23 cellular contexts compared by ENCODE assay signal in the genomic region with DNA sequence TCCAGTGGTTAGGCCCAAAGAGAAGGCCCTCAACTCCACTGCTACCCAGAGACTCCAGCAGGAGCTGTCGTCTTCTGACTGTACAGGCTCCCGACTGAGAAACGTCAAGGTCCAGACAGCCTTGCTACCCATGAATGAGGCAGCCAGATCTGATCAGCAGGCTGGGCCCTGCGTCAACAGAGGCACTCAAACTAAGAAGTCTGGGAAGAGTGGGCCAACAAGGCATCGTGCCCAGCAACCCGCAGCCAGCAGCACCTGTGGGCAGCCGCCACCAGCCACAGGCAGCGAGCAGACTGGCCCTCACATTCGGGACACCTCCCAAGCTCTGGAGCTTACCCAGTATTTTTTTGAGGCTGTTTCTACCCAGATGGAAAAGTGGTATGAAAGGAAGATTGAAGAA. TPM values are rescaled to one million over a fixed set of nuclear protein-coding genes. Genes with fewer than 3 reads are reported as not detected.
DNase-seq lines count a peak whose midpoint lies in the region; ATAC-seq and TF ChIP-seq lines count a peak whose summit lies in the region.
"Had no signal": no experiment of that assay in that cellular context is flagged by ENCODE, and none has a peak within 500 bp of the region (broad histone marks: within the 10 kb centered on the region; RNA-seq: fewer than 3 reads in every experiment).

No MANE protein-coding gene starts in this region.

- ATAC-seq in left cardiac atrium, result peak; percentile 67 to 88
- ATAC-seq: Panc1 had no signal

- no peaks in the 10 kb centered on the region for H3K36me3 ChIP-seq in brain microvascular endothelial cell (replicated peaks)
- H3K36me3 ChIP-seq: SJCRH30 had no signal

- no peaks in the 10 kb centered on the region for H3K27me3 ChIP-seq in brain microvascular endothelial cell (replicated peaks)
- H3K27me3 ChIP-seq: SJCRH30 had no signal

- DNase-seq in GM13976 (ENCODE audit: low spot score) (peak; percentile 10), cerebellar cortex (ENCODE audit: low spot score) (peak; percentile 76), left cardiac atrium (peak; percentile 65), occipital lobe (lab: John Stamatoyannopoulos, UW) (peak; percentile 6), NCI-H526 (lab: John Stamatoyannopoulos, UW) (no peak), brain microvascular endothelial cell (no peak)
- no peak for DNase-seq in effector CD4-positive, alpha-beta T cell
- no peak for DNase-seq in stimulated activated CD4-positive, alpha-beta T cell treated with anti-CD3 and anti-CD28 coated beads, Interleukin-4, amount 100 ng/mL, for 4 hours
- DNase-seq: CD4-positive, alpha-beta T cell; COR-L47; DND-41; GOT3; HCEC 1CT; KBM-7; NCI-H1092; NCI-H1436; NCI-H187 treated with DMSO at 0.1 percent for 48 hours; NCI-H226; NCI-H510A treated with DMSO at 0.1 percent for 48 hours; NCI-H774; NK-92 treated with Interleukin-12 subunit alpha and Interleukin-12 subunit beta, amount 100 ng/mL, for 24 hours; SJCRH30 had no signal

- H3K27ac ChIP-seq in brain microvascular endothelial cell, result no peak overlapping the region
- H3K27ac ChIP-seq: SJCRH30 had no signal

- no peak overlapping the region for H3K4me3 ChIP-seq in brain microvascular endothelial cell (ENCODE audit: low read depth, low read length)
- H3K4me3 ChIP-seq: SJCRH30 had no signal

- TF ChIP-seq CTCF in GM13976 (IDR thresholded peaks at IDR 0.05; ENCODE audit: borderline replicate concordance, control extremely low read depth, extremely low read depth, insufficient read depth, missing control alignments) (no peak), brain microvascular endothelial cell (IDR thresholded peaks at IDR 0.05; ENCODE audit: low read depth, low read length, missing control alignments) (no peak)

- intact Hi-C loops in left cardiac atrium (cut with DNase I), result no loop called here

- in situ Hi-C loops in GM13976 (cut with MboI; ENCODE audit: low sequenced_read_pairs, unreplicated experiment), result no loop called here
- in situ Hi-C loops in brain microvascular endothelial cell (cut with HindIII; ENCODE audit: low pct_ligation_motif_present, low sequenced_read_pairs), result no loop called here

RNA-seq across cellular contexts. Expression of a gene that starts 8.1 kb away (rescaled TPM):
- 10 to 100 TPM; 27.9 to 36.7 TPM for total RNA-seq in left cardiac atrium
- total RNA-seq in occipital lobe, result 31.2 TPM

Comparison
In these comparisons a context has a peak if more than half of its experiments do, and no peak if none do; other contexts are left out.
1. DNase-seq: peak in GM13976 (single experiment), cerebellar cortex (single experiment), left cardiac atrium (single experiment) and occipital lobe (single experiment); none in NCI-H526 (0 of 2), brain microvascular endothelial cell (single experiment), effector CD4-positive, alpha-beta T cell (single experiment) and stimulated activated CD4-positive, alpha-beta T cell treated with anti-CD3 and anti-CD28 coated beads, Interleukin-4, amount 100 ng/mL, for 4 hours (0 of 2).